Comparison of ENCODE assay signal across 8 cellular contexts in the genomic region with DNA sequence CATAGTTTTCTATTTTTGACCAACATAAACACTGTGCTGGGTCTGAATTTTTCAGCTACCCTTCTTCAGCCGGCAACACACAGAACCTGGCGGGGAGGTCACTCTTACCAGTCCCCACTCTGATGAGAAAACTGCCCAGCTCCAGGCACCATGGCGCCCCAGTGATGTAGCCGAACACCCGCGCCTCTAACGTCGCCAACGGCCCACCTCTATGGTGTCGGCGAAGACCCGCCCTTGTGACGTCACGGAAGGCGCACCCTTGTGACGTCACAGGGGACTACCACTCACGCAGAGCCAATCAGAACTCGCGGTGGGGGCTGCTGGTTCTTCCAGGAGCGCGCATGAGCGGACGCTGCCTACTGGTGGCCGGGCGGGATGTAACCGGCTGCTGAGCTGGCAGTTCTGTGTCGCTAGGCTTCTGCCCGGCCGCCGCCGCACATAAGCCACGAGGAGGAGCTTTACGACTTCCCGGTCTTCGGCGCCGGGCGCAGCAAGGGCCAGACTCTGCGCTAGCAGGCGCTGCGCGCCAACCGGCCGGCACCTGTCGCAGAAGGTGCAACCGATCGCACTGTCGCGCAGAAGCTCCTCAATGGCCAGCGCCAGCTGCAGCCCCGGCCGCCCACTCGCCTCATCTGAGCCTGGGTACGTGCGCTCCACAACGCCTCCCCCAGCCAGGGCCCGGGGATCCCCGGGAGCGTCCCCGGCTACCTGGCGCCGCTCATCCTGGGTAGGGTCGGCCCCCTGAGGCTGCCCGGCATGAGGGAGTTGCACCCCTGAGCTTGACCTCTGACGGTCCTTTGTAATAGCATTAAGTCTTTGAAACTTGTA.
DNase-seq lines count a peak whose midpoint lies in the region; ATAC-seq and TF ChIP-seq lines count a peak whose summit lies in the region.
"Not testable (repeated sequence)": the region's sequence is repeated elsewhere in the genome, so short reads cannot be mapped to it uniquely, and the experiment has no call there.

No MANE protein-coding gene starts in this region.

- POLR2A ChIA-PET in AG04450 (lab: Yijun Ruan, JAX); OCI-LY7 (lab: Charles Lee): not testable (repeated sequence)

- H3K27me3 ChIP-seq in AG04450 (ENCODE audit: control insufficient read depth, insufficient read depth, low read length) = not testable (repeated sequence)

- not testable (repeated sequence) for H3K9me3 Mint-ChIP-seq in activated T-cell treated with anti-CD3 and anti-CD28 coated beads, Interleukin-2, amount 50 U/mL, for 72 hours

- CTCF ChIA-PET in AG04450 (lab: Charles Lee); OCI-LY7 (lab: Charles Lee; ENCODE audit: unreplicated experiment): not testable (repeated sequence)

- H3K9me2 ChIP-seq in OCI-LY7 (ENCODE audit: insufficient read depth, low read length) = not testable (repeated sequence)

- H3K4me1 ChIP-seq in OCI-LY7 (ENCODE audit: insufficient read depth, low read length, poor library complexity, severe bottlenecking) = peaks cover 11% of the 10 kb centered on the region

- BruUV-seq in OCI-LY7 (replicated peaks; lab: Mats Ljungman, UMichigan) = not testable (repeated sequence)

- H3K4me3 ChIP-seq in AG04450 (ENCODE audit: low read depth, low read length) = peak overlapping the region; percentile 76
- H3K4me3 ChIP-seq in OCI-LY7 (ENCODE audit: low read depth, low read length, poor library complexity, severe bottlenecking) = peak overlapping the region; percentile 74
- peak overlapping the region; percentile 64 for H3K4me3 ChIP-seq in epithelial cell of esophagus (ENCODE audit: low read length)

- not testable (repeated sequence) for H3K9me3 ChIP-seq in AG04450 (ENCODE audit: control insufficient read depth, insufficient read depth, low read length); OCI-LY7 (ENCODE audit: low read length)

- TF ChIP-seq CTCF in AG04450 (IDR thresholded peaks at IDR 0.05; ENCODE audit: low read depth, low read length) (peak; percentile 19; the same call in 1 of the 2 replicates), OCI-LY7 (conservative IDR thresholded peaks at IDR 0.05; ENCODE audit: low read length) (peak; percentile 52), epithelial cell of esophagus (IDR thresholded peaks at IDR 0.05; ENCODE audit: insufficient read depth, low read depth, low read length, missing control alignments) (peak; percentile 36)

- H3K27me3 Mint-ChIP-seq in activated T-cell treated with anti-CD3 and anti-CD28 coated beads, Interleukin-2, amount 50 U/mL, for 72 hours (ENCODE audit: low read depth) = not testable (repeated sequence)

- H3K27ac ChIP-seq in AG04450 (ENCODE audit: low read depth, low read length) = peak overlapping the region; percentile 81
- peak overlapping the region; percentile 87 for H3K27ac ChIP-seq in OCI-LY7 (ENCODE audit: low read depth, low read length, poor library complexity, severe bottlenecking)

- H3K36me3 ChIP-seq in OCI-LY7 (ENCODE audit: insufficient read depth, low read length) = peaks cover 12% of the 10 kb centered on the region; the same call in 1 of the 2 replicates

- H3K79me2 ChIP-seq in OCI-LY7 (ENCODE audit: insufficient read depth, low read depth, low read length) = peaks cover 31% of the 10 kb centered on the region

- H4K20me1 ChIP-seq in OCI-LY7 (ENCODE audit: insufficient read depth, low read length) = not testable (repeated sequence)

- not testable (repeated sequence) for H3K36me3 Mint-ChIP-seq in activated T-cell treated with anti-CD3 and anti-CD28 coated beads, Interleukin-2, amount 50 U/mL, for 72 hours (ENCODE audit: insufficient read depth in 2 of 2)

- H3K4me3 Mint-ChIP-seq in activated T-cell treated with anti-CD3 and anti-CD28 coated beads, Interleukin-2, amount 50 U/mL, for 72 hours = peak overlapping the region; percentile 95

- peak overlapping the region; percentile 86 for H3K4me2 ChIP-seq in OCI-LY7 (ENCODE audit: low read length)

- peak overlapping the region; percentile 93 for H3K27ac Mint-ChIP-seq in activated T-cell treated with anti-CD3 and anti-CD28 coated beads, Interleukin-2, amount 50 U/mL, for 72 hours

- H2AFZ ChIP-seq in OCI-LY7 (ENCODE audit: low read length) = peak overlapping the region; percentile 29; the same call in 1 of the 2 replicates

- intact Hi-C loops in OCI-LY7 (cut with micrococcal nuclease; ENCODE audit: unreplicated experiment) = not testable (repeated sequence)

- DNase-seq in AG04450 (ENCODE audit: low read depth, low spot score) = peak; percentile 99
- DNase-seq in OCI-LY7 (ENCODE audit: low spot score) = peak; percentile 100
- DNase-seq in activated T-cell treated with anti-CD3 and anti-CD28 coated beads, Interleukin-2, amount 50 U/mL, for 72 hours = peak; percentile 98 to 99
- DNase-seq in epithelial cell of esophagus (ENCODE audit: low read depth) = peak; percentile 99
- peak; percentile 99 for DNase-seq in lung microvascular endothelial cell (ENCODE audit: low read depth in 2 of 2)
- DNase-seq in stimulated activated CD4-positive, alpha-beta T cell treated with anti-CD3 and anti-CD28 coated beads, Interleukin-1b, Interleukin-23, amount 100 ng/mL, for 4 hours (ENCODE audit: low read depth in 2 of 2) = peak; percentile 94 to 96

- not testable (repeated sequence) for H3K4me1 Mint-ChIP-seq in activated T-cell treated with anti-CD3 and anti-CD28 coated beads, Interleukin-2, amount 50 U/mL, for 72 hours (ENCODE audit: low read depth)

- ATAC-seq in GM18870 (IDR thresholded peaks at IDR 0.05; ENCODE audit: unreplicated experiment) = peak; percentile 97
- ATAC-seq in HG02943 (IDR thresholded peaks at IDR 0.05; ENCODE audit: low read depth, unreplicated experiment) = peak; percentile 99
- peak; percentile 98 to 99 for ATAC-seq in activated T-cell treated with anti-CD3 and anti-CD28 coated beads, Interleukin-2, amount 50 U/mL, for 72 hours (replicated peaks in 1 of 2)

Comparison
In these comparisons a context has a peak if more than half of its experiments do, and no peak if none do; other contexts are left out.
1. Peak in every context shown above with its lines: DNase-seq, ATAC-seq, H3K4me3 ChIP-seq and H3K27ac ChIP-seq.